1 cellular context compared by ENCODE assay signal in the genomic region with DNA sequence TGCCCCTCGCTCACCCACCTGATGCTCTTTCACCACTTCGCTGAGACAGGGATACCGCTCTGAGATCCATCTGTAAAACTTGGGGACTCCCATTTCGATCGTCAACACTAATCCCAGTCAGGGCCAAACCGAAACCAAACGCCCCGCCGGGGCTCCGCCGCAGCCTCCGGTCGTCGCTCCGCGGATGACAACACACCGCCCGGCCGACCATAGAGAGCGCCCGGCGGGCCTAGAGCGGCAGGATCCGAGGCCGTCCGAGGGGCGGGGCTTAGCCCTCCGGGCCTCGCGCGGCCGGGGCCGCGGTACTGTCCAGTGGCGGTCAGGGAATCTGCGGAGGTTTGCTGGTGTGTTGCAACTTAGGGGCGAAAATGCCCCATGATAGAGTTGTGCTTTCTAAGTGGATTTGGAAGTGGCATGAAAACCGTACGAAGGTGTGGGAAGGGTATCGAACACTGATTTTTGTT.
TF ChIP-seq lines count a peak whose summit lies in the region.

A gene with protein sequence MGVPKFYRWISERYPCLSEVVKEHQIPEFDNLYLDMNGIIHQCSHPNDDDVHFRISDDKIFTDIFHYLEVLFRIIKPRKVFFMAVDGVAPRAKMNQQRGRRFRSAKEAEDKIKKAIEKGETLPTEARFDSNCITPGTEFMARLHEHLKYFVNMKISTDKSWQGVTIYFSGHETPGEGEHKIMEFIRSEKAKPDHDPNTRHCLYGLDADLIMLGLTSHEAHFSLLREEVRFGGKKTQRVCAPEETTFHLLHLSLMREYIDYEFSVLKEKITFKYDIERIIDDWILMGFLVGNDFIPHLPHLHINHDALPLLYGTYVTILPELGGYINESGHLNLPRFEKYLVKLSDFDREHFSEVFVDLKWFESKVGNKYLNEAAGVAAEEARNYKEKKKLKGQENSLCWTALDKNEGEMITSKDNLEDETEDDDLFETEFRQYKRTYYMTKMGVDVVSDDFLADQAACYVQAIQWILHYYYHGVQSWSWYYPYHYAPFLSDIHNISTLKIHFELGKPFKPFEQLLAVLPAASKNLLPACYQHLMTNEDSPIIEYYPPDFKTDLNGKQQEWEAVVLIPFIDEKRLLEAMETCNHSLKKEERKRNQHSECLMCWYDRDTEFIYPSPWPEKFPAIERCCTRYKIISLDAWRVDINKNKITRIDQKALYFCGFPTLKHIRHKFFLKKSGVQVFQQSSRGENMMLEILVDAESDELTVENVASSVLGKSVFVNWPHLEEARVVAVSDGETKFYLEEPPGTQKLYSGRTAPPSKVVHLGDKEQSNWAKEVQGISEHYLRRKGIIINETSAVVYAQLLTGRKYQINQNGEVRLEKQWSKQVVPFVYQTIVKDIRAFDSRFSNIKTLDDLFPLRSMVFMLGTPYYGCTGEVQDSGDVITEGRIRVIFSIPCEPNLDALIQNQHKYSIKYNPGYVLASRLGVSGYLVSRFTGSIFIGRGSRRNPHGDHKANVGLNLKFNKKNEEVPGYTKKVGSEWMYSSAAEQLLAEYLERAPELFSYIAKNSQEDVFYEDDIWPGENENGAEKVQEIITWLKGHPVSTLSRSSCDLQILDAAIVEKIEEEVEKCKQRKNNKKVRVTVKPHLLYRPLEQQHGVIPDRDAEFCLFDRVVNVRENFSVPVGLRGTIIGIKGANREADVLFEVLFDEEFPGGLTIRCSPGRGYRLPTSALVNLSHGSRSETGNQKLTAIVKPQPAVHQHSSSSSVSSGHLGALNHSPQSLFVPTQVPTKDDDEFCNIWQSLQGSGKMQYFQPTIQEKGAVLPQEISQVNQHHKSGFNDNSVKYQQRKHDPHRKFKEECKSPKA (N-terminal part only) (minus strand): TSS at position 186 of the 464 bp plus-strand sequence. CDS start 93 bp downstream, at position 93.

TF ChIP-seq in K562, 482 proteins besides CTCF, POLR2A, EP300 and RAD21 (continued from another document and continues in another):
- TF ChIP-seq, protein P1, sequence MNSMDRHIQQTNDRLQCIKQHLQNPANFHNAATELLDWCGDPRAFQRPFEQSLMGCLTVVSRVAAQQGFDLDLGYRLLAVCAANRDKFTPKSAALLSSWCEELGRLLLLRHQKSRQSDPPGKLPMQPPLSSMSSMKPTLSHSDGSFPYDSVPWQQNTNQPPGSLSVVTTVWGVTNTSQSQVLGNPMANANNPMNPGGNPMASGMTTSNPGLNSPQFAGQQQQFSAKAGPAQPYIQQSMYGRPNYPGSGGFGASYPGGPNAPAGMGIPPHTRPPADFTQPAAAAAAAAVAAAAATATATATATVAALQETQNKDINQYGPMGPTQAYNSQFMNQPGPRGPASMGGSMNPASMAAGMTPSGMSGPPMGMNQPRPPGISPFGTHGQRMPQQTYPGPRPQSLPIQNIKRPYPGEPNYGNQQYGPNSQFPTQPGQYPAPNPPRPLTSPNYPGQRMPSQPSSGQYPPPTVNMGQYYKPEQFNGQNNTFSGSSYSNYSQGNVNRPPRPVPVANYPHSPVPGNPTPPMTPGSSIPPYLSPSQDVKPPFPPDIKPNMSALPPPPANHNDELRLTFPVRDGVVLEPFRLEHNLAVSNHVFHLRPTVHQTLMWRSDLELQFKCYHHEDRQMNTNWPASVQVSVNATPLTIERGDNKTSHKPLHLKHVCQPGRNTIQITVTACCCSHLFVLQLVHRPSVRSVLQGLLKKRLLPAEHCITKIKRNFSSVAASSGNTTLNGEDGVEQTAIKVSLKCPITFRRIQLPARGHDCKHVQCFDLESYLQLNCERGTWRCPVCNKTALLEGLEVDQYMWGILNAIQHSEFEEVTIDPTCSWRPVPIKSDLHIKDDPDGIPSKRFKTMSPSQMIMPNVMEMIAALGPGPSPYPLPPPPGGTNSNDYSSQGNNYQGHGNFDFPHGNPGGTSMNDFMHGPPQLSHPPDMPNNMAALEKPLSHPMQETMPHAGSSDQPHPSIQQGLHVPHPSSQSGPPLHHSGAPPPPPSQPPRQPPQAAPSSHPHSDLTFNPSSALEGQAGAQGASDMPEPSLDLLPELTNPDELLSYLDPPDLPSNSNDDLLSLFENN (IDR thresholded peaks at IDR 0.05; ENCODE audit: low read depth in 2 of 2, low read length in 2 of 2), result peak in 1 of 2 experiments; percentile 23; a peak in 1 of 4 replicates
- TF ChIP-seq, protein P2, sequence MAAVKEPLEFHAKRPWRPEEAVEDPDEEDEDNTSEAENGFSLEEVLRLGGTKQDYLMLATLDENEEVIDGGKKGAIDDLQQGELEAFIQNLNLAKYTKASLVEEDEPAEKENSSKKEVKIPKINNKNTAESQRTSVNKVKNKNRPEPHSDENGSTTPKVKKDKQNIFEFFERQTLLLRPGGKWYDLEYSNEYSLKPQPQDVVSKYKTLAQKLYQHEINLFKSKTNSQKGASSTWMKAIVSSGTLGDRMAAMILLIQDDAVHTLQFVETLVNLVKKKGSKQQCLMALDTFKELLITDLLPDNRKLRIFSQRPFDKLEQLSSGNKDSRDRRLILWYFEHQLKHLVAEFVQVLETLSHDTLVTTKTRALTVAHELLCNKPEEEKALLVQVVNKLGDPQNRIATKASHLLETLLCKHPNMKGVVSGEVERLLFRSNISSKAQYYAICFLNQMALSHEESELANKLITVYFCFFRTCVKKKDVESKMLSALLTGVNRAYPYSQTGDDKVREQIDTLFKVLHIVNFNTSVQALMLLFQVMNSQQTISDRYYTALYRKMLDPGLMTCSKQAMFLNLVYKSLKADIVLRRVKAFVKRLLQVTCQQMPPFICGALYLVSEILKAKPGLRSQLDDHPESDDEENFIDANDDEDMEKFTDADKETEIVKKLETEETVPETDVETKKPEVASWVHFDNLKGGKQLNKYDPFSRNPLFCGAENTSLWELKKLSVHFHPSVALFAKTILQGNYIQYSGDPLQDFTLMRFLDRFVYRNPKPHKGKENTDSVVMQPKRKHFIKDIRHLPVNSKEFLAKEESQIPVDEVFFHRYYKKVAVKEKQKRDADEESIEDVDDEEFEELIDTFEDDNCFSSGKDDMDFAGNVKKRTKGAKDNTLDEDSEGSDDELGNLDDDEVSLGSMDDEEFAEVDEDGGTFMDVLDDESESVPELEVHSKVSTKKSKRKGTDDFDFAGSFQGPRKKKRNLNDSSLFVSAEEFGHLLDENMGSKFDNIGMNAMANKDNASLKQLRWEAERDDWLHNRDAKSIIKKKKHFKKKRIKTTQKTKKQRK (IDR thresholded peaks at IDR 0.05; ENCODE audit: borderline replicate concordance, low read depth, low read length), result 0 out of 2 replicates have a peak, but pooled peaks have one; percentile 18
- TF ChIP-seq SREBF2 (CRISPR knock-in tag; IDR thresholded peaks at IDR 0.05), result no peak
- no peak for TF ChIP-seq FUS (optimal IDR thresholded peaks at IDR 0.05; ENCODE audit: low read depth, low read length)
- TF ChIP-seq FOXA3 (CRISPR knock-in tag; conservative IDR thresholded peaks at IDR 0.05 in 1 of 2, IDR thresholded peaks at IDR 0.05 in 1 of 2), result no peak
- TF ChIP-seq DPF2 (IDR thresholded peaks at IDR 0.05), result no peak; the same call in 1 of the 2 replicates
- TF ChIP-seq, protein P3, sequence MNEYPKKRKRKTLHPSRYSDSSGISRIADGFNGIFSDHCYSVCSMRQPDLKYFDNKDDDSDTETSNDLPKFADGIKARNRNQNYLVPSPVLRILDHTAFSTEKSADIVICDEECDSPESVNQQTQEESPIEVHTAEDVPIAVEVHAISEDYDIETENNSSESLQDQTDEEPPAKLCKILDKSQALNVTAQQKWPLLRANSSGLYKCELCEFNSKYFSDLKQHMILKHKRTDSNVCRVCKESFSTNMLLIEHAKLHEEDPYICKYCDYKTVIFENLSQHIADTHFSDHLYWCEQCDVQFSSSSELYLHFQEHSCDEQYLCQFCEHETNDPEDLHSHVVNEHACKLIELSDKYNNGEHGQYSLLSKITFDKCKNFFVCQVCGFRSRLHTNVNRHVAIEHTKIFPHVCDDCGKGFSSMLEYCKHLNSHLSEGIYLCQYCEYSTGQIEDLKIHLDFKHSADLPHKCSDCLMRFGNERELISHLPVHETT (CRISPR knock-in tag; conservative IDR thresholded peaks at IDR 0.05 in 1 of 2, IDR thresholded peaks at IDR 0.05 in 1 of 2), result peak in 1 of 2 experiments; percentile 89; a peak in 2 of 4 replicates
- TF ChIP-seq RFX7 (CRISPR knock-in tag; IDR thresholded peaks at IDR 0.05), result no peak
- TF ChIP-seq, protein P4, sequence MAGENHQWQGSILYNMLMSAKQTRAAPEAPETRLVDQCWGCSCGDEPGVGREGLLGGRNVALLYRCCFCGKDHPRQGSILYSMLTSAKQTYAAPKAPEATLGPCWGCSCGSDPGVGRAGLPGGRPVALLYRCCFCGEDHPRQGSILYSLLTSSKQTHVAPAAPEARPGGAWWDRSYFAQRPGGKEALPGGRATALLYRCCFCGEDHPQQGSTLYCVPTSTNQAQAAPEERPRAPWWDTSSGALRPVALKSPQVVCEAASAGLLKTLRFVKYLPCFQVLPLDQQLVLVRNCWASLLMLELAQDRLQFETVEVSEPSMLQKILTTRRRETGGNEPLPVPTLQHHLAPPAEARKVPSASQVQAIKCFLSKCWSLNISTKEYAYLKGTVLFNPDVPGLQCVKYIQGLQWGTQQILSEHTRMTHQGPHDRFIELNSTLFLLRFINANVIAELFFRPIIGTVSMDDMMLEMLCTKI (IDR thresholded peaks at IDR 0.05; ENCODE audit: partially characterized antibody), result no peak
- TF ChIP-seq, protein P5, sequence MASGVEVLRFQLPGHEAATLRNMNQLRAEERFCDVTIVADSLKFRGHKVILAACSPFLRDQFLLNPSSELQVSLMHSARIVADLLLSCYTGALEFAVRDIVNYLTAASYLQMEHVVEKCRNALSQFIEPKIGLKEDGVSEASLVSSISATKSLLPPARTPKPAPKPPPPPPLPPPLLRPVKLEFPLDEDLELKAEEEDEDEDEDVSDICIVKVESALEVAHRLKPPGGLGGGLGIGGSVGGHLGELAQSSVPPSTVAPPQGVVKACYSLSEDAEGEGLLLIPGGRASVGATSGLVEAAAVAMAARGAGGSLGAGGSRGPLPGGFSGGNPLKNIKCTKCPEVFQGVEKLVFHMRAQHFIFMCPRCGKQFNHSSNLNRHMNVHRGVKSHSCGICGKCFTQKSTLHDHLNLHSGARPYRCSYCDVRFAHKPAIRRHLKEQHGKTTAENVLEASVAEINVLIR (CRISPR knock-in tag; IDR thresholded peaks at IDR 0.05), result peak; percentile 90
- TF ChIP-seq, protein P6, sequence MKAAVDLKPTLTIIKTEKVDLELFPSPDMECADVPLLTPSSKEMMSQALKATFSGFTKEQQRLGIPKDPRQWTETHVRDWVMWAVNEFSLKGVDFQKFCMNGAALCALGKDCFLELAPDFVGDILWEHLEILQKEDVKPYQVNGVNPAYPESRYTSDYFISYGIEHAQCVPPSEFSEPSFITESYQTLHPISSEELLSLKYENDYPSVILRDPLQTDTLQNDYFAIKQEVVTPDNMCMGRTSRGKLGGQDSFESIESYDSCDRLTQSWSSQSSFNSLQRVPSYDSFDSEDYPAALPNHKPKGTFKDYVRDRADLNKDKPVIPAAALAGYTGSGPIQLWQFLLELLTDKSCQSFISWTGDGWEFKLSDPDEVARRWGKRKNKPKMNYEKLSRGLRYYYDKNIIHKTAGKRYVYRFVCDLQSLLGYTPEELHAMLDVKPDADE (conservative IDR thresholded peaks at IDR 0.05; ENCODE audit: control insufficient read depth, low read depth, low read length), result peak; percentile 82
- TF ChIP-seq HOXB6 (CRISPR knock-in tag; IDR thresholded peaks at IDR 0.05; ENCODE audit: borderline replicate concordance), result no peak
- TF ChIP-seq FOXJ2 (tag; IDR thresholded peaks at IDR 0.05), result no peak
- TF ChIP-seq ARID1B (IDR thresholded peaks at IDR 0.05), result no peak
- TF ChIP-seq, protein P7, sequence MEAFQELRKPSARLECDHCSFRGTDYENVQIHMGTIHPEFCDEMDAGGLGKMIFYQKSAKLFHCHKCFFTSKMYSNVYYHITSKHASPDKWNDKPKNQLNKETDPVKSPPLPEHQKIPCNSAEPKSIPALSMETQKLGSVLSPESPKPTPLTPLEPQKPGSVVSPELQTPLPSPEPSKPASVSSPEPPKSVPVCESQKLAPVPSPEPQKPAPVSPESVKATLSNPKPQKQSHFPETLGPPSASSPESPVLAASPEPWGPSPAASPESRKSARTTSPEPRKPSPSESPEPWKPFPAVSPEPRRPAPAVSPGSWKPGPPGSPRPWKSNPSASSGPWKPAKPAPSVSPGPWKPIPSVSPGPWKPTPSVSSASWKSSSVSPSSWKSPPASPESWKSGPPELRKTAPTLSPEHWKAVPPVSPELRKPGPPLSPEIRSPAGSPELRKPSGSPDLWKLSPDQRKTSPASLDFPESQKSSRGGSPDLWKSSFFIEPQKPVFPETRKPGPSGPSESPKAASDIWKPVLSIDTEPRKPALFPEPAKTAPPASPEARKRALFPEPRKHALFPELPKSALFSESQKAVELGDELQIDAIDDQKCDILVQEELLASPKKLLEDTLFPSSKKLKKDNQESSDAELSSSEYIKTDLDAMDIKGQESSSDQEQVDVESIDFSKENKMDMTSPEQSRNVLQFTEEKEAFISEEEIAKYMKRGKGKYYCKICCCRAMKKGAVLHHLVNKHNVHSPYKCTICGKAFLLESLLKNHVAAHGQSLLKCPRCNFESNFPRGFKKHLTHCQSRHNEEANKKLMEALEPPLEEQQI (IDR thresholded peaks at IDR 0.05), result 0 out of 2 replicates have a peak, but pooled peaks have one; percentile 62
- no peak for TF ChIP-seq NFIX (CRISPR knock-in tag; IDR thresholded peaks at IDR 0.05; ENCODE audit: low read depth)
- TF ChIP-seq, protein P8, sequence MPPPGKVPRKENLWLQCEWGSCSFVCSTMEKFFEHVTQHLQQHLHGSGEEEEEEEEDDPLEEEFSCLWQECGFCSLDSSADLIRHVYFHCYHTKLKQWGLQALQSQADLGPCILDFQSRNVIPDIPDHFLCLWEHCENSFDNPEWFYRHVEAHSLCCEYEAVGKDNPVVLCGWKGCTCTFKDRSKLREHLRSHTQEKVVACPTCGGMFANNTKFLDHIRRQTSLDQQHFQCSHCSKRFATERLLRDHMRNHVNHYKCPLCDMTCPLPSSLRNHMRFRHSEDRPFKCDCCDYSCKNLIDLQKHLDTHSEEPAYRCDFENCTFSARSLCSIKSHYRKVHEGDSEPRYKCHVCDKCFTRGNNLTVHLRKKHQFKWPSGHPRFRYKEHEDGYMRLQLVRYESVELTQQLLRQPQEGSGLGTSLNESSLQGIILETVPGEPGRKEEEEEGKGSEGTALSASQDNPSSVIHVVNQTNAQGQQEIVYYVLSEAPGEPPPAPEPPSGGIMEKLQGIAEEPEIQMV (tag; conservative IDR thresholded peaks at IDR 0.05; ENCODE audit: low read depth), result no peak
- no peak for TF ChIP-seq ZNF644 (tag; IDR thresholded peaks at IDR 0.05; ENCODE audit: low read depth)
- TF ChIP-seq ZFPM2 (CRISPR knock-in tag; IDR thresholded peaks at IDR 0.05), result no peak
- TF ChIP-seq CHD1 (IDR thresholded peaks at IDR 0.05; ENCODE audit: low read length), result no peak
- TF ChIP-seq NCOR1 (IDR thresholded peaks at IDR 0.05), result no peak
- peak; percentile 83 for TF ChIP-seq C11orf30 (IDR thresholded peaks at IDR 0.05; ENCODE audit: low read depth)
- no peak for TF ChIP-seq ZNF3 (CRISPR knock-in tag; IDR thresholded peaks at IDR 0.05)
- peak in 1 of 2 experiments; percentile 77; a peak in 3 of 4 replicates for TF ChIP-seq TBL1XR1 (IDR thresholded peaks at IDR 0.05; ENCODE audit: low read length in 2 of 2)
- TF ChIP-seq TEAD4 (IDR thresholded peaks at IDR 0.05; ENCODE audit: low read length), result peak; percentile 41
- no peak for TF ChIP-seq TEAD4 (CRISPR knock-in tag; IDR thresholded peaks at IDR 0.05; ENCODE audit: borderline replicate concordance)
- TF ChIP-seq, protein P9, sequence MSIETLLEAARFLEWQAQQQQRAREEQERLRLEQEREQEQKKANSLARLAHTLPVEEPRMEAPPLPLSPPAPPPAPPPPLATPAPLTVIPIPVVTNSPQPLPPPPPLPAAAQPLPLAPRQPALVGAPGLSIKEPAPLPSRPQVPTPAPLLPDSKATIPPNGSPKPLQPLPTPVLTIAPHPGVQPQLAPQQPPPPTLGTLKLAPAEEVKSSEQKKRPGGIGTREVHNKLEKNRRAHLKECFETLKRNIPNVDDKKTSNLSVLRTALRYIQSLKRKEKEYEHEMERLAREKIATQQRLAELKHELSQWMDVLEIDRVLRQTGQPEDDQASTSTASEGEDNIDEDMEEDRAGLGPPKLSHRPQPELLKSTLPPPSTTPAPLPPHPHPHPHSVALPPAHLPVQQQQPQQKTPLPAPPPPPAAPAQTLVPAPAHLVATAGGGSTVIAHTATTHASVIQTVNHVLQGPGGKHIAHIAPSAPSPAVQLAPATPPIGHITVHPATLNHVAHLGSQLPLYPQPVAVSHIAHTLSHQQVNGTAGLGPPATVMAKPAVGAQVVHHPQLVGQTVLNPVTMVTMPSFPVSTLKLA (conservative IDR thresholded peaks at IDR 0.05), result peak; percentile 62 to 81
- TF ChIP-seq ZNF57 (CRISPR knock-in tag; IDR thresholded peaks at IDR 0.05), result no peak
